ENCODE assay signal across 1 cellular context in genomic region chr14:35365130-35366047, GRCh38.
TF ChIP-seq lines count a peak whose summit lies in the region.

No MANE protein-coding gene starts in this region.

TF ChIP-seq in HepG2, 621 proteins besides CTCF, POLR2A, EP300 and RAD21 (continued from another document and continues in another):
- TF ChIP-seq DNMT1 (CRISPR knock-in tag; IDR thresholded peaks at IDR 0.05) (no peak), U2AF1 (optimal IDR thresholded peaks at IDR 0.05; ENCODE audit: low read depth, low read length) (no peak), SNAPC2 (CRISPR knock-in tag; IDR thresholded peaks at IDR 0.05) (peak; percentile 97), SKI (IDR thresholded peaks at IDR 0.05; ENCODE audit: partially characterized antibody) (peak; percentile 61), ZNF672 (CRISPR knock-in tag; IDR thresholded peaks at IDR 0.05) (no peak), ZNF121 (CRISPR knock-in tag; IDR thresholded peaks at IDR 0.05) (peak; percentile 19; the same call in 1 of the 2 replicates), TRAFD1 (CRISPR knock-in tag; IDR thresholded peaks at IDR 0.05; ENCODE audit: borderline replicate concordance) (peak; percentile 89; the same call in 1 of the 2 replicates), SIN3B (IDR thresholded peaks at IDR 0.05; ENCODE audit: low read length) (no peak), PHF8 (CRISPR knock-in tag; IDR thresholded peaks at IDR 0.05) (peak; percentile 58), ZBTB2 (CRISPR knock-in tag; IDR thresholded peaks at IDR 0.05; ENCODE audit: low read depth) (no peak), ZBED4 (CRISPR knock-in tag; IDR thresholded peaks at IDR 0.05; ENCODE audit: borderline replicate concordance) (peak; percentile 88; the same call in 1 of the 2 replicates), PHF21A (CRISPR knock-in tag; IDR thresholded peaks at IDR 0.05) (no peak; the same call in 1 of the 2 replicates), ZNF746 (CRISPR knock-in tag; IDR thresholded peaks at IDR 0.05) (peak; percentile 85), PAWR (CRISPR knock-in tag; IDR thresholded peaks at IDR 0.05; ENCODE audit: borderline replicate concordance) (0 out of 2 replicates have a peak, but pooled peaks have one; percentile 31), FOXO1 (CRISPR knock-in tag; IDR thresholded peaks at IDR 0.05) (peak; percentile 92), TRIM24 (CRISPR knock-in tag; IDR thresholded peaks at IDR 0.05) (0 out of 2 replicates have a peak, but pooled peaks have one; percentile 43), FOXP1 (IDR thresholded peaks at IDR 0.05) (no peak), FOXP1 (CRISPR knock-in tag; IDR thresholded peaks at IDR 0.05) (peak; percentile 71; the same call in 1 of the 2 replicates), HMGXB3 (CRISPR knock-in tag; IDR thresholded peaks at IDR 0.05; ENCODE audit: borderline replicate concordance) (peak; percentile 95), HOXA3 (CRISPR knock-in tag; IDR thresholded peaks at IDR 0.05) (peak; percentile 86), ZKSCAN5 (CRISPR knock-in tag; IDR thresholded peaks at IDR 0.05) (no peak), ZNF343 (CRISPR knock-in tag; IDR thresholded peaks at IDR 0.05) (peak; percentile 83), ZBTB20 (CRISPR knock-in tag; IDR thresholded peaks at IDR 0.05; ENCODE audit: borderline replicate concordance, low read depth) (peak; percentile 97), PPARG (CRISPR knock-in tag; conservative IDR thresholded peaks at IDR 0.05) (peak; percentile 76; the same call in 1 of the 2 replicates), PAX8 (CRISPR knock-in tag; IDR thresholded peaks at IDR 0.05; ENCODE audit: borderline replicate concordance) (no peak; the same call in 1 of the 2 replicates), ZBTB49 (CRISPR knock-in tag; IDR thresholded peaks at IDR 0.05; ENCODE audit: borderline replicate concordance) (no peak), CCAR2 (optimal IDR thresholded peaks at IDR 0.05; ENCODE audit: low read depth, low read length) (peak; percentile 17), ZSCAN29 (CRISPR knock-in tag; conservative IDR thresholded peaks at IDR 0.05) (peak; percentile 82; the same call in 1 of the 2 replicates), ZSCAN20 (CRISPR knock-in tag; IDR thresholded peaks at IDR 0.05; ENCODE audit: borderline replicate concordance) (no peak), THRA (CRISPR knock-in tag; IDR thresholded peaks at IDR 0.05; ENCODE audit: borderline replicate concordance) (peak; percentile 83; the same call in 1 of the 2 replicates), DPF2 (CRISPR knock-in tag; IDR thresholded peaks at IDR 0.05; ENCODE audit: borderline replicate concordance, low read depth) (peak; percentile 66; the same call in 1 of the 2 replicates), ZNF143 (CRISPR knock-in tag; IDR thresholded peaks at IDR 0.05) (peak; percentile 64), ZNF570 (CRISPR knock-in tag; IDR thresholded peaks at IDR 0.05; ENCODE audit: borderline replicate concordance) (0 out of 2 replicates have a peak, but pooled peaks have one; percentile 49), ZNF335 (CRISPR knock-in tag; IDR thresholded peaks at IDR 0.05) (peak; percentile 92), ZNF563 (CRISPR knock-in tag; IDR thresholded peaks at IDR 0.05) (peak; percentile 55; the same call in 1 of the 2 replicates), ZFP37 (CRISPR knock-in tag; IDR thresholded peaks at IDR 0.05; ENCODE audit: borderline replicate concordance) (peak; percentile 99), GMEB1 (CRISPR knock-in tag; IDR thresholded peaks at IDR 0.05; ENCODE audit: borderline replicate concordance) (peak; percentile 56; the same call in 1 of the 2 replicates), RFXAP (CRISPR knock-in tag; IDR thresholded peaks at IDR 0.05; ENCODE audit: borderline replicate concordance) (0 out of 2 replicates have a peak, but pooled peaks have one; percentile 51), FOSL2 (CRISPR knock-in tag; IDR thresholded peaks at IDR 0.05) (peak; percentile 99), JUNB (CRISPR knock-in tag; IDR thresholded peaks at IDR 0.05; ENCODE audit: borderline replicate concordance) (no peak), ATF6 (CRISPR knock-in tag; conservative IDR thresholded peaks at IDR 0.05) (no peak)
